ENCODE assay signal across 15 cellular contexts in the genomic region with DNA sequence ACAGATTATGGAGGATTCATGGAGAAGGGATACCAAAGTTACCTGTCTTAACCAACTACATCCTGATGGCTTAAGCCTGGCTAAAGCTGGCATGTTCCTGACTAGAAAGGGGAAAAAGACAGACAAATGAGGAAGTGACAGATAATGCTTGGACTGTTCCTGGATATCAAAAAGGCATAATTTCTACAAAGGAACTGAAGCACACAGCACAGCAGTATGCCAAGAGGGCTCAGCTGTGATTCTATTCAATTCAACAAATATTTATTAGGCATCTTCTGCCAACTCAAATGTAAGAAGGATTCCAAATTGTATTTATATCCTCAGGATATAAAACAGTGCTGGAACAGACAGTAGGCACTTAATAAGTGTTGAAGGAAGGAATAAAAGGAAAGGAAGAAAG. TPM values are rescaled to one million over a fixed set of nuclear protein-coding genes. Genes with fewer than 3 reads are reported as not detected.
A peak's percentile ranks its signal among the peaks of the same experiment; 100 is the strongest.
DNase-seq lines count a peak whose midpoint lies in the region; ATAC-seq, FAIRE-seq and TF ChIP-seq lines count a peak whose summit lies in the region.
"Had no signal": no experiment of that assay in that cellular context is flagged by ENCODE, and none has a peak within 500 bp of the region (broad histone marks: within the 10 kb centered on the region; RNA-seq: fewer than 3 reads in every experiment).

No MANE protein-coding gene starts in this region.

- peak overlapping the region; percentile 28 for H3K4me3 Mint-ChIP-seq in HFFc6

- H3K4me2 ChIP-seq in HepG2 (ENCODE audit: low read depth, low read length): no peak overlapping the region

- peaks cover 45% of the 10 kb centered on the region for H3K4me1 Mint-ChIP-seq in HFFc6 (ENCODE audit: low read depth)

- H3K27ac ChIP-seq in ACC112 (ENCODE audit: low read depth, low read length) (peak overlapping the region; percentile 18), brain microvascular endothelial cell (peak overlapping the region; percentile 12), HepG2 (ENCODE audit: extremely low read length, insufficient read depth, low read length) (no peak overlapping the region)
- H3K27ac ChIP-seq: SK-N-MC had no signal

- ATAC-seq in left lobe of liver: peak; percentile 20
- ATAC-seq in HG02571 (IDR thresholded peaks at IDR 0.05; ENCODE audit: unreplicated experiment): no peak
- ATAC-seq in HepG2: no peak
- ATAC-seq in GM21619 (IDR thresholded peaks at IDR 0.05; ENCODE audit: unreplicated experiment): no peak
- ATAC-seq in HG02759 (IDR thresholded peaks at IDR 0.05; ENCODE audit: unreplicated experiment): no peak

- TF ChIP-seq EP300 in HepG2 (IDR thresholded peaks at IDR 0.05; ENCODE audit: low read depth in 2 of 2, low read length in 2 of 2) (no peak), HepG2 (CRISPR knock-in tag; IDR thresholded peaks at IDR 0.05; ENCODE audit: borderline replicate concordance) (no peak)

- H2AFZ ChIP-seq in ACC112 (ENCODE audit: low read length, unreplicated experiment): no peak overlapping the region
- H2AFZ ChIP-seq in HepG2 (ENCODE audit: low read length): no peak overlapping the region

- in situ Hi-C loops in brain microvascular endothelial cell (cut with HindIII; ENCODE audit: low pct_ligation_motif_present, low sequenced_read_pairs) (no loop called here), HepG2 (cut with HindIII; ENCODE audit: extremely low pct_ligation_motif_present, low pct_unique_long_range_greater_than_20kb) (no loop called here)

- H3K27me3 Mint-ChIP-seq in HFFc6 (ENCODE audit: insufficient read depth): no peaks in the 10 kb centered on the region; the same call in 1 of the 2 replicates

- H3K36me3 ChIP-seq in ACC112 (ENCODE audit: insufficient read depth, low read length): no peaks in the 10 kb centered on the region
- H3K36me3 ChIP-seq in brain microvascular endothelial cell (replicated peaks): no peaks in the 10 kb centered on the region
- no peaks in the 10 kb centered on the region for H3K36me3 ChIP-seq in HepG2 (replicated peaks in 1 of 2; ENCODE audit: control insufficient read depth in 1 of 2, insufficient read depth in 2 of 2, low read length in 2 of 2)

- no peak overlapping the region for H3K9ac ChIP-seq in HepG2 (ENCODE audit: insufficient read depth, low read depth, low read length)

- peak overlapping the region; percentile 17; the same call in 1 of the 2 replicates for H3K4me3 ChIP-seq in ACC112 (ENCODE audit: low read depth, low read length)
- H3K4me3 ChIP-seq in brain microvascular endothelial cell (ENCODE audit: low read depth, low read length): no peak overlapping the region
- no peak overlapping the region for H3K4me3 ChIP-seq in HepG2 (replicated peaks in 1 of 3; ENCODE audit: insufficient read depth in 1 of 3, low read depth in 2 of 3, low read length in 3 of 3)
- H3K4me3 ChIP-seq: SK-N-MC had no signal

- CTCF ChIA-PET in HepG2 (lab: Yijun Ruan, JAX; ENCODE audit: low intra/inter-chr PET ratio, low total read pairs): no interaction called here

- no peak for TF ChIP-seq POLR2A in HepG2 (IDR thresholded peaks at IDR 0.05; ENCODE audit: insufficient read depth in 1 of 2, low read depth in 2 of 2, low read length in 2 of 2)

- TF ChIP-seq RAD21 in HepG2 (CRISPR knock-in tag; IDR thresholded peaks at IDR 0.05): no peak

- no peaks in the 10 kb centered on the region for H3K27me3 ChIP-seq in ACC112 (ENCODE audit: insufficient read depth, low read length)
- no peaks in the 10 kb centered on the region for H3K27me3 ChIP-seq in brain microvascular endothelial cell (replicated peaks)
- H3K27me3 ChIP-seq in HepG2 (ENCODE audit: control insufficient read depth in 1 of 2, insufficient read depth in 2 of 2, low read length in 2 of 2): no peaks in the 10 kb centered on the region

- DNase-seq in HFFc6 (peak; percentile 17), brain microvascular endothelial cell (peak; percentile 18), left lobe of liver (ENCODE audit: low spot score) (no peak), HepG2 (ENCODE audit: low spot score) (no peak)
- DNase-seq: activated CD4-positive, alpha-beta T cell treated with anti-CD3 and anti-CD28 coated beads for 1 hour; kidney; NCI-H526 treated with DMSO at 0.1 percent for 48 hours; nucleus accumbens; stimulated activated CD4-positive, alpha-beta T cell treated with anti-CD3 and anti-CD28 coated beads, Interleukin-15, amount 100 ng/mL, for 24 hours had no signal

- peaks cover 53% of the 10 kb centered on the region for H3K79me2 ChIP-seq in ACC112 (ENCODE audit: control insufficient read depth, insufficient read depth, low read length, unreplicated experiment)
- no peaks in the 10 kb centered on the region for H3K79me2 ChIP-seq in HepG2 (ENCODE audit: insufficient read depth, low read length)

- H3K4me1 ChIP-seq in ACC112 (ENCODE audit: control insufficient read depth, insufficient read depth, low read length, unreplicated experiment) (peaks cover 27% of the 10 kb centered on the region), HepG2 (ENCODE audit: insufficient read depth, low read length) (no peaks in the 10 kb centered on the region)

- H3K9me3 Mint-ChIP-seq in HFFc6: no peaks in the 10 kb centered on the region

- H3K9me3 ChIP-seq in HepG2 (ENCODE audit: low read length): no peaks in the 10 kb centered on the region

- FAIRE-seq in HepG2 (lab: Jason Lieb, UNC): no peak
- FAIRE-seq: kidney, urothelium cell line had no signal

- H4K20me1 ChIP-seq in HepG2 (ENCODE audit: insufficient read depth, low read length): no peaks in the 10 kb centered on the region

- BruUV-seq in HepG2 (replicated peaks; lab: Mats Ljungman, UMichigan): no TSS peak

- peak overlapping the region; percentile 46 for H3K27ac Mint-ChIP-seq in HFFc6

- POLR2A ChIA-PET in HepG2 (lab: Yijun Ruan, JAX): no interaction called here

- peaks cover 21% of the 10 kb centered on the region for H3K36me3 Mint-ChIP-seq in HFFc6 (ENCODE audit: low read depth)

- TF ChIP-seq CTCF in HFFc6 (IDR thresholded peaks at IDR 0.05) (no peak), brain microvascular endothelial cell (IDR thresholded peaks at IDR 0.05; ENCODE audit: low read depth, low read length, missing control alignments) (no peak), HepG2 (CRISPR knock-in tag; IDR thresholded peaks at IDR 0.05) (no peak)

- intact Hi-C loops in HepG2 (cut with micrococcal nuclease; ENCODE audit: unreplicated experiment): no loop called here

TF ChIP-seq in HepG2, 621 proteins besides CTCF, POLR2A, EP300 and RAD21 (continues in another document):
- TF ChIP-seq PRPF4 (IDR thresholded peaks at IDR 0.05; ENCODE audit: low read depth, low read length, poor library complexity, severe bottlenecking) (no peak), ZNF597 (CRISPR knock-in tag; IDR thresholded peaks at IDR 0.05) (no peak), GATAD2A (CRISPR knock-in tag; IDR thresholded peaks at IDR 0.05) (no peak), ZBTB49 (CRISPR knock-in tag; IDR thresholded peaks at IDR 0.05; ENCODE audit: borderline replicate concordance) (no peak)

RNA-seq across cellular contexts. Expression of gene KLF12, which starts 59.5 kb away (rescaled TPM):
- total RNA-seq in HFFc6 (2021; fragmentation: NEBNext Ultra II Directional; extraction: Animal tissue kit (Norgen Biotek cat#: 25700)): 10 to 100 TPM; 18.1 to 28.2 (median 24.1) TPM
- 15.7 TPM for total RNA-seq in left lobe of liver
- 0.66 and 1.2 TPM in 2 replicates for total RNA-seq in HepG2 (2016; rRNA removed; fragmentation: Illumina TruSeq; extraction: Trizol)
- total RNA-seq in HepG2 (2016; cell fraction: cytosol; rRNA removed; fragmentation: Illumina TruSeq; extraction: Trizol; ENCODE audit: low read depth): 0.35 and 0.40 TPM in 2 replicates
- 0.63 and 0.85 TPM in 2 replicates for total RNA-seq in HepG2 (2016; cell fraction: insoluble cytoplasmic fraction; rRNA removed; fragmentation: Illumina TruSeq; extraction: Trizol)
- total RNA-seq in HepG2 (2016; cell fraction: membrane; rRNA removed; fragmentation: Illumina TruSeq; extraction: Trizol): 0.19 and 0.24 TPM in 2 replicates
- 1.3 and 1.4 TPM in 2 replicates for total RNA-seq in HepG2 (2016; cell fraction: nucleus; rRNA removed; fragmentation: Illumina TruSeq; extraction: Trizol)
- polyA plus RNA-seq in HepG2 (2011; rRNA removed): 1.0 and 1.5 TPM in 2 replicates
- 0.38 and 0.64 TPM in 2 replicates for polyA plus RNA-seq in HepG2 (2011; cell fraction: cytosol; rRNA removed)
- polyA plus RNA-seq in HepG2 (2011; cell fraction: nucleus; rRNA removed): 1.6 and 1.8 TPM in 2 replicates
- polyA plus RNA-seq in HepG2 (2012): 1.9 and 4.0 TPM in 2 replicates
- polyA plus RNA-seq in HepG2 (2016; cell fraction: cytosol; fragmentation: Illumina TruSeq; extraction: Trizol; ENCODE audit: low read depth): 0.11 and 0.14 TPM in 2 replicates
- polyA plus RNA-seq in HepG2 (2016; cell fraction: insoluble cytoplasmic fraction; fragmentation: Illumina TruSeq; extraction: Trizol; ENCODE audit: low read depth): 0.47 and 0.63 TPM in 2 replicates
- polyA plus RNA-seq in HepG2 (2016; cell fraction: membrane; fragmentation: Illumina TruSeq; extraction: Trizol; ENCODE audit: low read depth): 0.07 and 0.13 TPM in 2 replicates
- polyA plus RNA-seq in HepG2 (2016; cell fraction: nucleus; fragmentation: Illumina TruSeq; extraction: Trizol; ENCODE audit: insufficient read depth, low read depth): 0.59 and 0.63 TPM in 2 replicates
- 13.2 and 77.0 TPM in 2 replicates for polyA minus RNA-seq in HepG2 (2011; rRNA and poly(A)+ RNA removed; ENCODE audit: low replicate concordance)
- polyA minus RNA-seq in HepG2 (2011; cell fraction: cytosol; rRNA and poly(A)+ RNA removed): 1.7 and 1.8 TPM in 2 replicates
- polyA minus RNA-seq in HepG2 (2011; cell fraction: nucleus; rRNA and poly(A)+ RNA removed): 7.0 and 8.9 TPM in 2 replicates

Comparison
In these comparisons a context has a peak if more than half of its experiments do, and no peak if none do; other contexts are left out.
1. DNase-seq: peak in HFFc6 (single experiment) and brain microvascular endothelial cell (single experiment); none in left lobe of liver (single experiment) and HepG2 (single experiment).